In genomic region chr10:87931836-87932230, GRCh38 we compare ENCODE assay signal across 16 cellular contexts.
DNase-seq lines count a peak whose midpoint lies in the region; ATAC-seq and TF ChIP-seq lines count a peak whose summit lies in the region.
"Had no signal": no experiment of that assay in that cellular context is flagged by ENCODE, and none has a peak within 500 bp of the region (broad histone marks: within the 10 kb centered on the region; RNA-seq: fewer than 3 reads in every experiment).

No MANE protein-coding gene starts in this region.

- no peak overlapping the region; the same call in 1 of the 2 replicates for H3K9ac ChIP-seq in GM23248

- peak; percentile 67 for DNase-seq in GM23248
- DNase-seq in RWPE1 (ENCODE audit: low spot score) = peak; percentile 13
- peak; percentile 62 for DNase-seq in fibroblast of mammary gland (ENCODE audit: low read depth)
- DNase-seq in H7 = no peak
- no peak for DNase-seq in NOMO-1 treated with dmso at 0.1 percent for 144 hours (lab: John Stamatoyannopoulos, UW; ENCODE audit: unreplicated experiment)
- no peak for DNase-seq in NCI-H446 (lab: John Stamatoyannopoulos, UW)
- DNase-seq: DMS153; glutamatergic neuron; kidney glomerular epithelial cell; PC-3; posterior cingulate gyrus; stimulated activated CD4-positive, alpha-beta T cell treated with anti-CD3 and anti-CD28 coated beads, Interleukin-12 subunit alpha, Interleukin-12 subunit beta, amount 100 ng/mL, for 4 hours; SW 1271; WERI-Rb-1 had no signal

- CTCF ChIA-PET in RWPE1 (lab: Yijun Ruan, JAX) = no interaction called here

- H3K4me2 ChIP-seq in GM23248 (ENCODE audit: unreplicated experiment) = peak overlapping the region; percentile 14

- H3K79me2 ChIP-seq in ACC112 (ENCODE audit: control insufficient read depth, insufficient read depth, low read length, unreplicated experiment) (peaks cover 37% of the 10 kb centered on the region), GM23248 (ENCODE audit: insufficient read depth) (peaks cover 99% of the 10 kb centered on the region)

- H3K27me3 ChIP-seq in ACC112 (ENCODE audit: insufficient read depth, low read length) = no peaks in the 10 kb centered on the region
- H3K27me3 ChIP-seq in GM23248 (replicated peaks; ENCODE audit: insufficient read depth) = no peaks in the 10 kb centered on the region
- no peaks in the 10 kb centered on the region for H3K27me3 ChIP-seq in H7 (ENCODE audit: control insufficient read depth, insufficient read depth, low read length)

- no peaks in the 10 kb centered on the region for H3K9me3 ChIP-seq in GM23248 (ENCODE audit: low read depth)

- H2AFZ ChIP-seq in ACC112 (ENCODE audit: low read length, unreplicated experiment) (no peak overlapping the region), GM23248 (no peak overlapping the region)

- ATAC-seq in GM21360 (IDR thresholded peaks at IDR 0.05; ENCODE audit: unreplicated experiment) = no peak
- ATAC-seq: PC-3 had no signal

- TF ChIP-seq CTCF in RWPE1 (conservative IDR thresholded peaks at IDR 0.05; ENCODE audit: low read depth) (no peak), fibroblast of mammary gland (conservative IDR thresholded peaks at IDR 0.05; ENCODE audit: control insufficient read depth, insufficient read depth, low read depth, low read length) (no peak)

- POLR2A ChIA-PET in RWPE1 (lab: Yijun Ruan, JAX; ENCODE audit: low non-redundant PET) = no interaction called here

- no peaks in the 10 kb centered on the region for H3K9me2 ChIP-seq in GM23248 (ENCODE audit: insufficient read depth)

- H3K4me3 ChIP-seq in ACC112 (ENCODE audit: low read depth, low read length) = peak overlapping the region; percentile 64
- H3K4me3 ChIP-seq in GM23248 = peak overlapping the region; percentile 11; the same call in 1 of the 2 replicates
- H3K4me3 ChIP-seq in fibroblast of mammary gland (ENCODE audit: control insufficient read depth, low read depth, low read length) = no peak overlapping the region
- H3K4me3 ChIP-seq in H7 (ENCODE audit: insufficient read depth, low read depth, low read length) = no peak overlapping the region

- peaks cover 23% of the 10 kb centered on the region; the same call in 1 of the 2 replicates for H4K20me1 ChIP-seq in GM23248 (ENCODE audit: insufficient read depth)

- in situ Hi-C loops in GM23248 (cut with MboI) = no loop called here

- peaks cover 57% of the 10 kb centered on the region for H3K4me1 ChIP-seq in ACC112 (ENCODE audit: control insufficient read depth, insufficient read depth, low read length, unreplicated experiment)
- peaks cover 78% of the 10 kb centered on the region for H3K4me1 ChIP-seq in GM23248 (ENCODE audit: insufficient read depth)

- peaks cover 38% of the 10 kb centered on the region for H3F3A ChIP-seq in GM23248 (ENCODE audit: insufficient read depth)

- peaks cover 5% of the 10 kb centered on the region; the same call in 1 of the 2 replicates for H3K36me3 ChIP-seq in ACC112 (ENCODE audit: insufficient read depth, low read length)
- peaks cover 23% of the 10 kb centered on the region for H3K36me3 ChIP-seq in GM23248 (ENCODE audit: low read depth)
- no peaks in the 10 kb centered on the region for H3K36me3 ChIP-seq in H7 (replicated peaks; ENCODE audit: control insufficient read depth, insufficient read depth, low read length)

- H3K27ac ChIP-seq in ACC112 (ENCODE audit: low read depth, low read length) = peak overlapping the region; percentile 82
- peak overlapping the region; percentile 62 for H3K27ac ChIP-seq in GM23248
- H3K27ac ChIP-seq in RWPE1 = no peak overlapping the region
- H3K27ac ChIP-seq: WERI-Rb-1 had no signal

Comparison
In these comparisons a context has a peak if more than half of its experiments do, and no peak if none do; other contexts are left out.
1. H3K4me3 ChIP-seq: peak in ACC112 (single experiment) and GM23248 (single experiment); none in fibroblast of mammary gland (single experiment) and H7 (single experiment).
2. DNase-seq: peak in GM23248 (single experiment), RWPE1 (single experiment) and fibroblast of mammary gland (single experiment); none in H7 (single experiment), NOMO-1 treated with dmso at 0.1 percent for 144 hours (single experiment) and NCI-H446 (0 of 2).